Comparison of ENCODE assay signal across 36 cellular contexts in genomic region chr1:245126530-245126929, GRCh38. TPM values are rescaled to one million over a fixed set of nuclear protein-coding genes. Genes with fewer than 3 reads are reported as not detected.
"Had no signal": no experiment of that assay in that cellular context is flagged by ENCODE, and none has a peak within 500 bp of the region (broad histone marks: within the 10 kb centered on the region; RNA-seq: fewer than 3 reads in every experiment).

No MANE protein-coding gene starts in this region.

- H3K4me2 ChIP-seq: hepatocyte had no signal

- H3K27ac Mint-ChIP-seq: activated CD4-positive, alpha-beta memory T cell treated with anti-CD3 and anti-CD28 coated beads, Interleukin-2, amount 10 ng/mL, durations not matched to agents 7 days and 5 days; activated CD4-positive, alpha-beta T cell treated with anti-CD3 and anti-CD28 coated beads for 36 hours; activated CD4-positive, alpha-beta T cell treated with anti-CD3 and anti-CD28 coated beads, Interleukin-2, amount 10 ng/mL, durations not matched to agents 7 days and 5 days; activated naive CD8-positive, alpha-beta T cell treated with anti-CD3 and anti-CD28 coated beads for 36 hours; activated naive CD8-positive, alpha-beta T cell treated with anti-CD3 and anti-CD28 coated beads, Interleukin-2, amount 50 U/mL, for 24 hours; activated T-cell treated with anti-CD3 and anti-CD28 coated beads, Interleukin-2, amount 50 U/mL, for 24 hours; activated T-cell treated with anti-CD3 and anti-CD28 coated beads, Interleukin-2, amount 50 U/mL, for 72 hours; brain; dendritic cell treated with granulocyte-macrophage colony-stimulating factor and Interleukin-4, amounts not matched to agents 40 ng/mL and 50 ng/mL, for 4 days; T-helper 17 cell; T-helper 2 cell treated with Interferon-gamma antibody and Interleukin-4, amounts not matched to agents 5 μg/mL and 100 μg/mL, for 36 hours had no signal

- H3K9me3 ChIP-seq: adrenal gland, breast epithelium, esophagus muscularis mucosa, gastrocnemius medialis, heart right ventricle had no signal

- H3K79me2 ChIP-seq: hepatocyte had no signal

- H3K4me3 ChIP-seq: adrenal gland, breast epithelium, cardiac muscle cell, coronary artery, dorsolateral prefrontal cortex, esophagus muscularis mucosa, gastrocnemius medialis, heart right ventricle, hepatocyte had no signal

- H3K36me3 ChIP-seq: adrenal gland, breast epithelium, cardiac muscle cell had no signal

- H3K36me3 Mint-ChIP-seq: activated naive CD8-positive, alpha-beta T cell treated with anti-CD3 and anti-CD28 coated beads for 36 hours had no signal

- H3K27ac ChIP-seq: adrenal gland, breast epithelium, cardiac muscle cell, coronary artery, dorsolateral prefrontal cortex, esophagus muscularis mucosa, foreskin keratinocyte, gastrocnemius medialis, heart right ventricle, hepatocyte had no signal

- H3K9me3 Mint-ChIP-seq: activated CD4-positive, alpha-beta memory T cell treated with anti-CD3 and anti-CD28 coated beads, Interleukin-2, amount 10 ng/mL, durations not matched to agents 7 days and 5 days; activated CD4-positive, alpha-beta T cell treated with anti-CD3 and anti-CD28 coated beads, Interleukin-2, amount 10 ng/mL, durations not matched to agents 7 days and 5 days; activated naive CD8-positive, alpha-beta T cell treated with anti-CD3 and anti-CD28 coated beads for 36 hours; activated naive CD8-positive, alpha-beta T cell treated with anti-CD3 and anti-CD28 coated beads, Interleukin-2, amount 50 U/mL, for 24 hours; activated T-cell treated with anti-CD3 and anti-CD28 coated beads, Interleukin-2, amount 50 U/mL, for 24 hours; activated T-cell treated with anti-CD3 and anti-CD28 coated beads, Interleukin-2, amount 50 U/mL, for 72 hours; dendritic cell treated with granulocyte-macrophage colony-stimulating factor and Interleukin-4, amounts not matched to agents 40 ng/mL and 50 ng/mL, for 4 days; T-helper 2 cell treated with Interferon-gamma antibody and Interleukin-4, amounts not matched to agents 5 μg/mL and 100 μg/mL, for 36 hours had no signal

- H3K4me1 ChIP-seq: adrenal gland, breast epithelium, foreskin keratinocyte, gastrocnemius medialis had no signal

- DNase-seq: activated CD4-positive, alpha-beta memory T cell treated with anti-CD3 and anti-CD28 coated beads, Interleukin-2, amount 10 ng/mL, durations not matched to agents 7 days and 5 days; activated CD4-positive, alpha-beta T cell treated with anti-CD3 and anti-CD28 coated beads for 36 hours; activated CD4-positive, alpha-beta T cell treated with anti-CD3 and anti-CD28 coated beads, Interleukin-2, amount 10 ng/mL, durations not matched to agents 7 days and 5 days; activated CD4-positive, alpha-beta T cell treated with anti-CD3 and anti-CD28 coated beads, Interleukin-2, amount 50 U/mL, for 4 hours; activated CD4-positive, CD25-positive, alpha-beta regulatory T cell; activated CD4-positive, CD25-positive, alpha-beta regulatory T cell treated with anti-CD3 and anti-CD28 coated beads, Interleukin-2, amount 50 U/mL, for 72 hours; activated CD8-positive, alpha-beta memory T cell treated with anti-CD3 and anti-CD28 coated beads, Interleukin-2, amount 50 U/mL, for 48 hours; activated gamma-delta T cell; activated naive CD4-positive, alpha-beta T cell; activated naive CD4-positive, alpha-beta T cell treated with anti-CD3 and anti-CD28 coated beads, Interleukin-2, amount 50 U/mL, for 16 hours; activated naive CD8-positive, alpha-beta T cell treated with anti-CD3 and anti-CD28 coated beads for 36 hours; activated naive CD8-positive, alpha-beta T cell treated with anti-CD3 and anti-CD28 coated beads, Interleukin-2, amount 50 U/mL, for 24 hours; activated T-cell treated with anti-CD3 and anti-CD28 coated beads for 4 hours; activated T-cell treated with anti-CD3 and anti-CD28 coated beads, Interleukin-2, amount 50 U/mL, for 24 hours; activated T-cell treated with anti-CD3 and anti-CD28 coated beads, Interleukin-2, amount 50 U/mL, for 72 hours; adrenal gland; amygdala; central memory CD4-positive, alpha-beta T cell; cerebellar nuclear complex; dorsolateral prefrontal cortex; effector memory CD4-positive, alpha-beta T cell; erythroblast; foreskin keratinocyte; gastrocnemius medialis; heart right ventricle; T-helper 1 cell; T-helper 17 cell; T1000 had no signal

- H2AFZ ChIP-seq: hepatocyte had no signal

- H3K27me3 ChIP-seq: adrenal gland, breast epithelium, cardiac muscle cell, foreskin keratinocyte had no signal

- ATAC-seq: activated CD4-positive, alpha-beta T cell treated with anti-CD3 and anti-CD28 coated beads for 36 hours; activated naive CD8-positive, alpha-beta T cell treated with anti-CD3 and anti-CD28 coated beads, Interleukin-2, amount 50 U/mL, for 24 hours; activated T-cell treated with anti-CD3 and anti-CD28 coated beads, Interleukin-2, amount 50 U/mL, for 72 hours; foreskin keratinocyte; gastrocnemius medialis; heart right ventricle; T-helper 17 cell had no signal

RNA-seq across cellular contexts. Expression of gene KIF26B, which starts 28.3 kb away (rescaled TPM):
- total RNA-seq: activated CD4-positive, alpha-beta memory T cell treated with anti-CD3 and anti-CD28 coated beads, Interleukin-2, amount 10 ng/mL, durations not matched to agents 7 days and 5 days; activated CD4-positive, alpha-beta T cell treated with anti-CD3 and anti-CD28 coated beads, Interleukin-2, amount 10 ng/mL, durations not matched to agents 7 days and 5 days; T-helper 17 cell had no signal
